ENCODE assay signal across 10 cellular contexts in genomic region chr22:30575011-30575671, GRCh38. TPM values are rescaled to one million over a fixed set of nuclear protein-coding genes. Genes with fewer than 3 reads are reported as not detected.
DNase-seq lines count a peak whose midpoint lies in the region; TF ChIP-seq lines count a peak whose summit lies in the region.
"Had no signal": no experiment of that assay in that cellular context is flagged by ENCODE, and none has a peak within 500 bp of the region (broad histone marks: within the 10 kb centered on the region; RNA-seq: fewer than 3 reads in every experiment).

No MANE protein-coding gene starts in this region.

- peak; percentile 13 for TF ChIP-seq CTCF in hepatocyte (IDR thresholded peaks at IDR 0.05; ENCODE audit: poor library complexity)
- TF ChIP-seq CTCF in retinal pigment epithelial cell (conservative IDR thresholded peaks at IDR 0.05; ENCODE audit: low read depth, low read length) = peak; percentile 27

- H3K4me2 ChIP-seq in hepatocyte = peak overlapping the region; percentile 95

- no peak overlapping the region for H2AFZ ChIP-seq in hepatocyte

- H3K36me3 ChIP-seq in hepatocyte (replicated peaks; ENCODE audit: insufficient read depth, low read depth) = no peaks in the 10 kb centered on the region

- no peaks in the 10 kb centered on the region for H3K4me1 Mint-ChIP-seq in activated T-helper 2 cell treated with anti-CD3 and anti-CD28 coated beads, Interferon-gamma antibody, Interleukin-2, Interleukin-4, amounts not matched to agents 10 μg/mL and 5 μg/mL and 100 μg/mL, durations not matched to agents 14 hours and 24 hours and 36 hours (ENCODE audit: low read depth)
- H3K4me1 Mint-ChIP-seq in immature natural killer cell = peaks cover 0 to 1% of the 10 kb centered on the region in 2 donors
- H3K4me1 Mint-ChIP-seq: activated CD4-positive, alpha-beta memory T cell treated with anti-CD3 and anti-CD28 coated beads, Interleukin-2, amount 10 ng/mL, durations not matched to agents 7 days and 5 days had no signal

- peak; percentile 52 for DNase-seq in ELF-1 (ENCODE audit: low read depth, low spot score)
- DNase-seq in amniotic epithelial cell (ENCODE audit: low read depth) = peak; percentile 88
- peak; percentile 36 for DNase-seq in hepatocyte (ENCODE audit: low spot score)
- DNase-seq in retinal pigment epithelial cell (ENCODE audit: low read depth) = no peak
- DNase-seq in activated T-helper 2 cell treated with anti-CD3 and anti-CD28 coated beads, Interferon-gamma antibody, Interleukin-2, Interleukin-4, amounts not matched to agents 10 μg/mL and 5 μg/mL and 100 μg/mL, durations not matched to agents 14 hours and 24 hours and 36 hours (ENCODE audit: low spot score) = no peak
- DNase-seq in effector CD8-positive, alpha-beta T cell (lab: John Stamatoyannopoulos, UW) = no peak
- no peak for DNase-seq in activated gamma-delta T cell treated with Interleukin-2 at 50 U/mL for 16 hours
- no peak for DNase-seq in immature natural killer cell
- DNase-seq: activated CD4-positive, alpha-beta memory T cell treated with anti-CD3 and anti-CD28 coated beads, Interleukin-2, amount 10 ng/mL, durations not matched to agents 7 days and 5 days had no signal

- H3K27ac Mint-ChIP-seq in activated T-helper 2 cell treated with anti-CD3 and anti-CD28 coated beads, Interferon-gamma antibody, Interleukin-2, Interleukin-4, amounts not matched to agents 10 μg/mL and 5 μg/mL and 100 μg/mL, durations not matched to agents 14 hours and 24 hours and 36 hours = no peak overlapping the region
- H3K27ac Mint-ChIP-seq in immature natural killer cell = no peak overlapping the region
- H3K27ac Mint-ChIP-seq: activated CD4-positive, alpha-beta memory T cell treated with anti-CD3 and anti-CD28 coated beads, Interleukin-2, amount 10 ng/mL, durations not matched to agents 7 days and 5 days had no signal

- H3K4me3 ChIP-seq in hepatocyte = no peak overlapping the region
- peak overlapping the region; percentile 29 for H3K4me3 ChIP-seq in retinal pigment epithelial cell (ENCODE audit: low read length)

- no peak overlapping the region for H3K27ac ChIP-seq in hepatocyte

- intact Hi-C loops in activated T-helper 2 cell treated with anti-CD3 and anti-CD28 coated beads, Interferon-gamma antibody, Interleukin-2, Interleukin-4, amounts not matched to agents 10 μg/mL and 5 μg/mL and 100 μg/mL, durations not matched to agents 14 hours and 24 hours and 36 hours (cut with micrococcal nuclease) = no loop called here

- WGBS in hepatocyte (ENCODE audit: low lambda C conversion rate, missing lambda C conversion rate) = 72% methylated on average over 12 of the region's 12 CpGs

- peaks cover 3% of the 10 kb centered on the region for H3K79me2 ChIP-seq in hepatocyte

- peaks cover 6% of the 10 kb centered on the region for H3K27me3 Mint-ChIP-seq in activated T-helper 2 cell treated with anti-CD3 and anti-CD28 coated beads, Interferon-gamma antibody, Interleukin-2, Interleukin-4, amounts not matched to agents 10 μg/mL and 5 μg/mL and 100 μg/mL, durations not matched to agents 14 hours and 24 hours and 36 hours (ENCODE audit: low read depth)
- H3K27me3 Mint-ChIP-seq in immature natural killer cell (ENCODE audit: low read depth in 3 of 3) = peaks cover 0 to 4% (median 4%) of the 10 kb centered on the region in 3 donors

- H3K36me3 Mint-ChIP-seq in activated T-helper 2 cell treated with anti-CD3 and anti-CD28 coated beads, Interferon-gamma antibody, Interleukin-2, Interleukin-4, amounts not matched to agents 10 μg/mL and 5 μg/mL and 100 μg/mL, durations not matched to agents 14 hours and 24 hours and 36 hours (ENCODE audit: low read depth) = peaks cover 51% of the 10 kb centered on the region
- H3K36me3 Mint-ChIP-seq in immature natural killer cell = peaks cover 12 to 43% (median 21%) of the 10 kb centered on the region in 3 donors

- peaks cover 14% of the 10 kb centered on the region for H3K4me1 ChIP-seq in hepatocyte (ENCODE audit: insufficient read depth)

- H3K27me3 ChIP-seq in hepatocyte = no peaks in the 10 kb centered on the region

- H3K4me3 Mint-ChIP-seq in activated T-helper 2 cell treated with anti-CD3 and anti-CD28 coated beads, Interferon-gamma antibody, Interleukin-2, Interleukin-4, amounts not matched to agents 10 μg/mL and 5 μg/mL and 100 μg/mL, durations not matched to agents 14 hours and 24 hours and 36 hours (ENCODE audit: low read depth) = no peak overlapping the region
- H3K4me3 Mint-ChIP-seq in immature natural killer cell = peak overlapping the region in 1 of 5 donors; percentile 21
- H3K4me3 Mint-ChIP-seq: activated CD4-positive, alpha-beta memory T cell treated with anti-CD3 and anti-CD28 coated beads, Interleukin-2, amount 10 ng/mL, durations not matched to agents 7 days and 5 days had no signal

- H3K9me3 Mint-ChIP-seq in activated T-helper 2 cell treated with anti-CD3 and anti-CD28 coated beads, Interferon-gamma antibody, Interleukin-2, Interleukin-4, amounts not matched to agents 10 μg/mL and 5 μg/mL and 100 μg/mL, durations not matched to agents 14 hours and 24 hours and 36 hours = no peaks in the 10 kb centered on the region
- H3K9me3 Mint-ChIP-seq in immature natural killer cell = no peaks in the 10 kb centered on the region
- H3K9me3 Mint-ChIP-seq: activated CD4-positive, alpha-beta memory T cell treated with anti-CD3 and anti-CD28 coated beads, Interleukin-2, amount 10 ng/mL, durations not matched to agents 7 days and 5 days had no signal

- H3K9me2 ChIP-seq in hepatocyte (replicated peaks; ENCODE audit: insufficient read depth) = no peaks in the 10 kb centered on the region

- no peaks in the 10 kb centered on the region for H3K9me3 ChIP-seq in hepatocyte (ENCODE audit: low read depth)

- no peaks in the 10 kb centered on the region for H4K20me1 ChIP-seq in hepatocyte (ENCODE audit: insufficient read depth, poor library complexity, severe bottlenecking)

RNA-seq across cellular contexts. Expression of gene GAL3ST1, which starts 0.7 kb away (rescaled TPM):
- 11.4 and 13.0 TPM in 2 replicates for total RNA-seq in hepatocyte
- 17.1 and 25.5 TPM in 2 replicates for polyA plus RNA-seq in hepatocyte
- total RNA-seq in activated T-helper 2 cell treated with anti-CD3 and anti-CD28 coated beads, Interferon-gamma antibody, Interleukin-2, Interleukin-4, amounts not matched to agents 10 μg/mL and 5 μg/mL and 100 μg/mL, durations not matched to agents 14 hours and 24 hours and 36 hours = not detected in 2 replicates
- polyA plus RNA-seq in immature natural killer cell = not detected
- total RNA-seq: activated CD4-positive, alpha-beta memory T cell treated with anti-CD3 and anti-CD28 coated beads, Interleukin-2, amount 10 ng/mL, durations not matched to agents 7 days and 5 days had no signal
- polyA plus RNA-seq: keratinocyte had no signal

RNA-seq across cellular contexts. Expression of gene PES1, which starts 16.6 kb away (rescaled TPM):
- 42.4 and 45.8 TPM in 2 replicates for total RNA-seq in hepatocyte
- 54.7 and 59.5 TPM in 2 replicates for polyA plus RNA-seq in hepatocyte
- total RNA-seq in activated T-helper 2 cell treated with anti-CD3 and anti-CD28 coated beads, Interferon-gamma antibody, Interleukin-2, Interleukin-4, amounts not matched to agents 10 μg/mL and 5 μg/mL and 100 μg/mL, durations not matched to agents 14 hours and 24 hours and 36 hours = 129 and 132 TPM in 2 replicates
- 10 to 100 TPM; 25.8 to 41.9 (median 34.5) TPM for polyA plus RNA-seq in immature natural killer cell

RNA-seq across cellular contexts. Expression of gene SEC14L6, which starts 28.6 kb away (rescaled TPM):
- total RNA-seq in hepatocyte = 0.07 and 0.36 TPM in 2 replicates
- polyA plus RNA-seq in hepatocyte = 0.39 TPM in 1 of 2 replicates, not detected in the other
- 0.05 TPM in 1 of 2 replicates, not detected in the other for total RNA-seq in activated T-helper 2 cell treated with anti-CD3 and anti-CD28 coated beads, Interferon-gamma antibody, Interleukin-2, Interleukin-4, amounts not matched to agents 10 μg/mL and 5 μg/mL and 100 μg/mL, durations not matched to agents 14 hours and 24 hours and 36 hours
- 1 to 10 TPM in 1 of 3 donors, not detected in 2; 1.0 TPM for polyA plus RNA-seq in immature natural killer cell
- total RNA-seq: activated CD4-positive, alpha-beta memory T cell treated with anti-CD3 and anti-CD28 coated beads, Interleukin-2, amount 10 ng/mL, durations not matched to agents 7 days and 5 days had no signal
- polyA plus RNA-seq: keratinocyte had no signal

RNA-seq across cellular contexts. Expression of gene TCN2, which starts 31.8 kb away (rescaled TPM):
- 26.2 and 28.8 TPM in 2 replicates for total RNA-seq in hepatocyte
- polyA plus RNA-seq in hepatocyte (35.5 and 39.3 TPM in 2 replicates), immature natural killer cell (under 1 TPM in 2 of 3 donors, not detected in 1; 0.14 to 0.59 TPM)
- total RNA-seq in activated T-helper 2 cell treated with anti-CD3 and anti-CD28 coated beads, Interferon-gamma antibody, Interleukin-2, Interleukin-4, amounts not matched to agents 10 μg/mL and 5 μg/mL and 100 μg/mL, durations not matched to agents 14 hours and 24 hours and 36 hours = 0.51 and 0.68 TPM in 2 replicates

Comparison
In these comparisons a context has a peak if more than half of its experiments do, and no peak if none do; other contexts are left out.
1. DNase-seq: peak in ELF-1 (single experiment), amniotic epithelial cell (single experiment) and hepatocyte (single experiment); none in retinal pigment epithelial cell (single experiment), activated T-helper 2 cell treated with anti-CD3 and anti-CD28 coated beads, Interferon-gamma antibody, Interleukin-2, Interleukin-4, amounts not matched to agents 10 μg/mL and 5 μg/mL and 100 μg/mL, durations not matched to agents 14 hours and 24 hours and 36 hours (single experiment), effector CD8-positive, alpha-beta T cell (single experiment), activated gamma-delta T cell treated with Interleukin-2 at 50 U/mL for 16 hours (single experiment) and immature natural killer cell (0 of 3).
2. RNA of gene GAL3ST1, which starts 0.7 kb away (total RNA-seq): 11.4 to 13.0 TPM in hepatocyte; not detected in activated T-helper 2 cell treated with anti-CD3 and anti-CD28 coated beads, Interferon-gamma antibody, Interleukin-2, Interleukin-4, amounts not matched to agents 10 μg/mL and 5 μg/mL and 100 μg/mL, durations not matched to agents 14 hours and 24 hours and 36 hours; every median in the first group is over 10 times any median in the second.